In the genomic region with DNA sequence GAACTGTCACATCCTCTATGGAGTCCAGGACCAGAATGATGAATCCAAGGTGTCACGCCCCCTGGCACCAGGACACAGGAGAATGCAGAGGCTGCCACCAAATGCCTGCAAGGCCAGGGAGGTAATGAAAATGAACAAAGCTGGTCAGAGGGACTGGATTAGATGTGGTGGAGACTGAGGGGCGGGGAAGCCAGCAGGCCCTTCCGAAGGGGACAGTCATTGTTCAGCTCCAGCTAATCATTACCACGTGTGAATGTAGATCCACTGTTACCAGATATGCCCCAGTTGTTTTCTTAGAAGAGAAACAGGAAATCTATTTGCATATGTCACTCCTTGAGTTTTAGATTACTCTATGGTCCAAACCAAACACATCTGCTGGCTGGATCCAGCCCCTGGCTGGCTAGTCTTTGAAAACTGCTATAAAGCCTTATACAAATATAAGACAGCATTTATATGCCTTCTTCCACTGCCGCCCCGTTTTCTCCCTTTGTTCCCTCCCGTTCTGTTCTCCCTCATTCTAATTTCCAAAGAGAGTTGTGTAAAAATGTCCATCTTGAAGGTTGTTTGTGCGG, we compare ENCODE assay signal across 10 cellular contexts. TPM values are rescaled to one million over a fixed set of nuclear protein-coding genes. Genes with fewer than 3 reads are reported as not detected.
DNase-seq lines count a peak whose midpoint lies in the region; ATAC-seq and TF ChIP-seq lines count a peak whose summit lies in the region.
"Had no signal": no experiment of that assay in that cellular context is flagged by ENCODE, and none has a peak within 500 bp of the region (broad histone marks: within the 10 kb centered on the region; RNA-seq: fewer than 3 reads in every experiment).

No MANE protein-coding gene starts in this region.

- TF ChIP-seq RAD21 in SK-N-SH (IDR thresholded peaks at IDR 0.05; ENCODE audit: low read length), result peak; percentile 12

- POLR2A ChIA-PET in SK-N-SH (lab: Yijun Ruan, JAX), result interaction anchor here (1.0 kb wide), 1 partner anchor 61 kb away, joined by 4 read pairs; no protein-coding TSS in a partner anchor

- ATAC-seq in GM18517 (IDR thresholded peaks at IDR 0.05; ENCODE audit: unreplicated experiment) (peak; percentile 91), HG02763 (IDR thresholded peaks at IDR 0.05; ENCODE audit: unreplicated experiment) (peak; percentile 71), gastroesophageal sphincter (no peak)
- ATAC-seq: Panc1 had no signal

- no peaks in the 10 kb centered on the region for H3K36me3 ChIP-seq in SK-N-SH (replicated peaks in 1 of 2; ENCODE audit: control insufficient read depth in 1 of 2, insufficient read depth in 2 of 2, low read length in 1 of 2)
- no peaks in the 10 kb centered on the region for H3K36me3 ChIP-seq in neural progenitor cell
- H3K36me3 ChIP-seq in gastroesophageal sphincter, result no peaks in the 10 kb centered on the region

- H2AFZ ChIP-seq in SK-N-SH (ENCODE audit: low read depth) (no peak overlapping the region), neural progenitor cell (replicated peaks) (peak overlapping the region; percentile 50)

- no peaks in the 10 kb centered on the region for H4K20me1 ChIP-seq in SK-N-SH (ENCODE audit: insufficient read depth)
- H4K20me1 ChIP-seq in neural progenitor cell (ENCODE audit: low read depth), result no peaks in the 10 kb centered on the region

- DNase-seq in SK-N-SH, result peak; percentile 79
- peak; percentile 24 for DNase-seq in neural progenitor cell (ENCODE audit: low spot score)
- no peak for DNase-seq in activated CD4-positive, alpha-beta T cell treated with anti-CD3 and anti-CD28 coated beads, Interleukin-2, amount 50 U/mL, for 48 hours
- no peak for DNase-seq in activated gamma-delta T cell (lab: John Stamatoyannopoulos, UW)
- DNase-seq in NCI-H226, result no peak

- peak overlapping the region in 1 of 2 experiments; percentile 82; a peak in 2 of 4 replicates for H3K27ac ChIP-seq in SK-N-SH (ENCODE audit: low read depth in 2 of 2, low read length in 1 of 2)
- H3K27ac ChIP-seq in neural progenitor cell, result no peak overlapping the region
- no peak overlapping the region for H3K27ac ChIP-seq in gastroesophageal sphincter

- 59% methylated on average over 7 of the region's 8 CpGs for WGBS in SK-N-SH (ENCODE audit: low lambda C conversion rate)
- 50% methylated on average over 6 to 8 of the region's 8 CpGs for WGBS in gastroesophageal sphincter (ENCODE audit: low coverage in 1 of 2), 2 donors

- no peaks in the 10 kb centered on the region for H3K9me3 Mint-ChIP-seq in neural progenitor cell

- no peaks in the 10 kb centered on the region for H3K79me2 ChIP-seq in SK-N-SH (ENCODE audit: insufficient read depth)
- no peaks in the 10 kb centered on the region for H3K79me2 ChIP-seq in neural progenitor cell (ENCODE audit: low read depth)

- no peaks in the 10 kb centered on the region for H3F3A ChIP-seq in SK-N-SH (replicated peaks; ENCODE audit: insufficient read depth)
- H3F3A ChIP-seq in neural progenitor cell (ENCODE audit: low read depth), result peaks cover 6% of the 10 kb centered on the region

- no peak overlapping the region for H3K9ac ChIP-seq in SK-N-SH
- H3K9ac ChIP-seq in neural progenitor cell, result no peak overlapping the region

- H3K27me3 ChIP-seq in SK-N-SH (ENCODE audit: insufficient read depth) (no peaks in the 10 kb centered on the region), neural progenitor cell (no peaks in the 10 kb centered on the region), gastroesophageal sphincter (no peaks in the 10 kb centered on the region)

- H3K27me3 Mint-ChIP-seq in neural progenitor cell (ENCODE audit: insufficient read depth, low read depth), result peaks cover 2% of the 10 kb centered on the region

- TF ChIP-seq CTCF in SK-N-SH (IDR thresholded peaks at IDR 0.05), result no peak
- TF ChIP-seq CTCF in neural progenitor cell (IDR thresholded peaks at IDR 0.05), result no peak
- TF ChIP-seq CTCF in gastroesophageal sphincter (IDR thresholded peaks at IDR 0.05), result no peak

- H3K9me3 ChIP-seq in SK-N-SH (no peaks in the 10 kb centered on the region), neural progenitor cell (ENCODE audit: low read depth) (no peaks in the 10 kb centered on the region), gastroesophageal sphincter (no peaks in the 10 kb centered on the region)

- H3K4me3 ChIP-seq in SK-N-SH (ENCODE audit: low read depth in 2 of 2, low read length in 1 of 2) (no peak overlapping the region), neural progenitor cell (no peak overlapping the region), gastroesophageal sphincter (no peak overlapping the region)

- H3K4me1 ChIP-seq in SK-N-SH (ENCODE audit: control insufficient read depth in 1 of 2, insufficient read depth in 2 of 2, low read depth in 1 of 2, low read length in 1 of 2) (peaks cover 3 to 14% of the 10 kb centered on the region in 2 experiments; a peak in 2 of 4 replicates), neural progenitor cell (peaks cover 11% of the 10 kb centered on the region), gastroesophageal sphincter (no peaks in the 10 kb centered on the region)

- TF ChIP-seq EP300 in SK-N-SH (IDR thresholded peaks at IDR 0.05; ENCODE audit: borderline replicate concordance in 1 of 2, low read depth in 1 of 2, low read length in 1 of 2), result peak in 1 of 2 experiments; percentile 51; a peak in 1 of 4 replicates
- no peak for TF ChIP-seq EP300 in gastroesophageal sphincter (IDR thresholded peaks at IDR 0.05)

- H3K36me3 Mint-ChIP-seq in neural progenitor cell, result no peaks in the 10 kb centered on the region

- CTCF ChIA-PET in SK-N-SH (lab: Yijun Ruan, JAX), result interaction anchor here (0.6 to 2.8 kb wide), 6 partner anchors 12 to 490 kb away, joined by 3 to 8 read pairs (median 4); no protein-coding TSS in a partner anchor

- peaks cover 23% of the 10 kb centered on the region for H3K4me1 Mint-ChIP-seq in neural progenitor cell

- H3K4me2 ChIP-seq in SK-N-SH, result no peak overlapping the region
- no peak overlapping the region for H3K4me2 ChIP-seq in neural progenitor cell

- no peak overlapping the region for H3K4me3 Mint-ChIP-seq in neural progenitor cell

- peak overlapping the region; percentile 58 for H3K27ac Mint-ChIP-seq in neural progenitor cell

- TF ChIP-seq POLR2A in gastroesophageal sphincter (IDR thresholded peaks at IDR 0.05), result no peak

- H3K9me2 ChIP-seq in SK-N-SH, result no peaks in the 10 kb centered on the region

TF ChIP-seq in SK-N-SH, 30 proteins besides CTCF, POLR2A, EP300 and RAD21 (continues in another document):
- no peak for TF ChIP-seq USF2 (IDR thresholded peaks at IDR 0.05; ENCODE audit: borderline replicate concordance, low read depth, low read length)
- TF ChIP-seq TCF12 (IDR thresholded peaks at IDR 0.05), result peak; percentile 43; the same call in 1 of the 2 replicates
- no peak for TF ChIP-seq IRF3 (IDR thresholded peaks at IDR 0.05; ENCODE audit: low read depth, low read length)
- no peak for TF ChIP-seq GATA2 (CRISPR knock-in tag; IDR thresholded peaks at IDR 0.05)
- TF ChIP-seq, protein P1, sequence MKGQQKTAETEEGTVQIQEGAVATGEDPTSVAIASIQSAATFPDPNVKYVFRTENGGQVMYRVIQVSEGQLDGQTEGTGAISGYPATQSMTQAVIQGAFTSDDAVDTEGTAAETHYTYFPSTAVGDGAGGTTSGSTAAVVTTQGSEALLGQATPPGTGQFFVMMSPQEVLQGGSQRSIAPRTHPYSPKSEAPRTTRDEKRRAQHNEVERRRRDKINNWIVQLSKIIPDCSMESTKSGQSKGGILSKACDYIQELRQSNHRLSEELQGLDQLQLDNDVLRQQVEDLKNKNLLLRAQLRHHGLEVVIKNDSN (IDR thresholded peaks at IDR 0.05; ENCODE audit: borderline replicate concordance, low read depth), result no peak
- TF ChIP-seq, protein P2, sequence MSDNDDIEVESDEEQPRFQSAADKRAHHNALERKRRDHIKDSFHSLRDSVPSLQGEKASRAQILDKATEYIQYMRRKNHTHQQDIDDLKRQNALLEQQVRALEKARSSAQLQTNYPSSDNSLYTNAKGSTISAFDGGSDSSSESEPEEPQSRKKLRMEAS (IDR thresholded peaks at IDR 0.05; ENCODE audit: low read depth), result no peak
- no peak for TF ChIP-seq RXRA (IDR thresholded peaks at IDR 0.05; ENCODE audit: borderline replicate concordance, low read depth)
- peak; percentile 1; the same call in 1 of the 2 replicates for TF ChIP-seq SMC3 (IDR thresholded peaks at IDR 0.05; ENCODE audit: low read depth, low read length)

RNA-seq across cellular contexts. Expression of gene CRYM, which starts 14.4 kb away (rescaled TPM):
- polyA plus RNA-seq in SK-N-SH (2012; rRNA removed), result 1.0 and 1.8 TPM in 2 replicates
- polyA plus RNA-seq in SK-N-SH (2012; cell fraction: cytosol; rRNA removed), result 0.98 and 1.7 TPM in 2 replicates
- polyA plus RNA-seq in SK-N-SH (2012; cell fraction: nucleus; rRNA removed), result 1.3 and 1.7 TPM in 2 replicates
- 0.36 and 1.3 TPM in 2 replicates for total RNA-seq in neural progenitor cell (ENCODE audit: low replicate concordance)
- under 1 TPM in 2 of 4 donors, not detected in 2; 0.27 to 0.79 TPM for total RNA-seq in gastroesophageal sphincter

RNA-seq across cellular contexts. Expression of gene ANKS4B, which starts 30.2 kb away (rescaled TPM):
- polyA plus RNA-seq in SK-N-SH (2012; rRNA removed), result not detected in 2 replicates
- polyA plus RNA-seq in SK-N-SH (2012; cell fraction: cytosol; rRNA removed), result not detected in 2 replicates
- polyA plus RNA-seq in SK-N-SH (2012; cell fraction: nucleus; rRNA removed), result not detected in 2 replicates
- total RNA-seq in neural progenitor cell (ENCODE audit: low replicate concordance), result 0.22 TPM in 1 of 2 replicates, not detected in the other
- not detected for total RNA-seq in gastroesophageal sphincter
- total RNA-seq: glomerular endothelial cell had no signal

RNA-seq across cellular contexts. Expression of gene ZP2, which starts 52.4 kb away (rescaled TPM):
- polyA plus RNA-seq in SK-N-SH (2012; rRNA removed), result not detected in 2 replicates
- not detected in 2 replicates for polyA plus RNA-seq in SK-N-SH (2012; cell fraction: cytosol; rRNA removed)
- polyA plus RNA-seq in SK-N-SH (2012; cell fraction: nucleus; rRNA removed), result 0.02 TPM in 1 of 2 replicates, not detected in the other
- total RNA-seq in neural progenitor cell (ENCODE audit: low replicate concordance), result not detected in 2 replicates
- not detected for total RNA-seq in gastroesophageal sphincter
- total RNA-seq: glomerular endothelial cell had no signal

Comparison
In these comparisons a context has a peak if more than half of its experiments do, and no peak if none do; other contexts are left out.
1. DNase-seq: peak in SK-N-SH (single experiment) and neural progenitor cell (single experiment); none in activated CD4-positive, alpha-beta T cell treated with anti-CD3 and anti-CD28 coated beads, Interleukin-2, amount 50 U/mL, for 48 hours (0 of 2), activated gamma-delta T cell (single experiment) and NCI-H226 (single experiment).